ENCODE assay signal across 10 cellular contexts in genomic region chr14:103698380-103699260, GRCh38. TPM values are rescaled to one million over a fixed set of nuclear protein-coding genes. Genes with fewer than 3 reads are reported as not detected.
DNase-seq lines count a peak whose midpoint lies in the region; ATAC-seq and TF ChIP-seq lines count a peak whose summit lies in the region.
"Had no signal": no experiment of that assay in that cellular context is flagged by ENCODE, and none has a peak within 500 bp of the region (broad histone marks: within the 10 kb centered on the region; RNA-seq: fewer than 3 reads in every experiment).

No MANE protein-coding gene starts in this region.

- H3K9ac ChIP-seq in adipocyte (ENCODE audit: low read length): peak overlapping the region; percentile 55

- H3K4me3 Mint-ChIP-seq in activated T-cell treated with anti-CD3 and anti-CD28 coated beads, Interleukin-2, amount 50 U/mL, for 24 hours: no peak overlapping the region
- H3K4me3 Mint-ChIP-seq in activated T-cell treated with anti-CD3 and anti-CD28 coated beads, Interleukin-2, amount 50 U/mL, for 4 hours: no peak overlapping the region
- H3K4me3 Mint-ChIP-seq: mesothelial cell of epicardium had no signal

- H3K27ac Mint-ChIP-seq in activated T-cell treated with anti-CD3 and anti-CD28 coated beads, Interleukin-2, amount 50 U/mL, for 24 hours: peak overlapping the region; percentile 77
- H3K27ac Mint-ChIP-seq: mesothelial cell of epicardium had no signal

- TF ChIP-seq POLR2A in upper lobe of left lung (IDR thresholded peaks at IDR 0.05): no peak

- H3K4me3 ChIP-seq in adipocyte (ENCODE audit: low read length) (no peak overlapping the region), upper lobe of left lung (no peak overlapping the region)

- 79 to 80% methylated on average over 3 to 30 of the region's 33 CpGs for WGBS in upper lobe of left lung, 2 donors

- H3K36me3 ChIP-seq in adipocyte (ENCODE audit: control insufficient read depth, insufficient read depth, low read length, severe bottlenecking) (peaks cover 63% of the 10 kb centered on the region), upper lobe of left lung (peaks cover 15 to 84% (median 67%) of the 10 kb centered on the region in 4 donors)

- peaks cover 43% of the 10 kb centered on the region for H3K4me1 ChIP-seq in adipocyte (ENCODE audit: control insufficient read depth, insufficient read depth, low read length)
- H3K4me1 ChIP-seq in upper lobe of left lung: peaks cover 16 to 50% (median 36%) of the 10 kb centered on the region in 4 donors

- DNase-seq in activated T-cell treated with anti-CD3 and anti-CD28 coated beads, Interleukin-2, amount 50 U/mL, for 24 hours: no peak
- DNase-seq in activated T-cell treated with anti-CD3 and anti-CD28 coated beads, Interleukin-2, amount 50 U/mL, for 4 hours: no peak
- DNase-seq in adipocyte (ENCODE audit: low read depth) (no peak), left colon (peak; percentile 81 to 87), upper lobe of left lung (peak; percentile 59 to 89), NK-92 (lab: John Stamatoyannopoulos, UW; ENCODE audit: unreplicated experiment) (no peak), T1000 (lab: John Stamatoyannopoulos, UW) (no peak), COR-L47 (lab: John Stamatoyannopoulos, UW) (no peak)
- DNase-seq: NCI-H146 had no signal

- no peak for ATAC-seq in activated T-cell treated with anti-CD3 and anti-CD28 coated beads, Interleukin-2, amount 50 U/mL, for 4 hours
- ATAC-seq in left colon (peak; percentile 86), upper lobe of left lung (ENCODE audit: low FRiP score in 2 of 2) (no peak)

- peaks cover 92% of the 10 kb centered on the region for H3K36me3 Mint-ChIP-seq in activated T-cell treated with anti-CD3 and anti-CD28 coated beads, Interleukin-2, amount 50 U/mL, for 24 hours (ENCODE audit: low read depth)
- peaks cover 13% of the 10 kb centered on the region for H3K36me3 Mint-ChIP-seq in activated T-cell treated with anti-CD3 and anti-CD28 coated beads, Interleukin-2, amount 50 U/mL, for 4 hours (ENCODE audit: insufficient read depth)

- no peaks in the 10 kb centered on the region for H3K9me3 ChIP-seq in adipocyte (ENCODE audit: control insufficient read depth, low read length)
- H3K9me3 ChIP-seq in upper lobe of left lung: no peaks in the 10 kb centered on the region

- no peaks in the 10 kb centered on the region for H3K9me3 Mint-ChIP-seq in activated T-cell treated with anti-CD3 and anti-CD28 coated beads, Interleukin-2, amount 50 U/mL, for 24 hours
- no peaks in the 10 kb centered on the region for H3K9me3 Mint-ChIP-seq in activated T-cell treated with anti-CD3 and anti-CD28 coated beads, Interleukin-2, amount 50 U/mL, for 4 hours
- H3K9me3 Mint-ChIP-seq: mesothelial cell of epicardium had no signal

- H3K27me3 ChIP-seq in adipocyte (replicated peaks; ENCODE audit: control insufficient read depth, insufficient read depth, low read length) (no peaks in the 10 kb centered on the region), upper lobe of left lung (no peaks in the 10 kb centered on the region)

- TF ChIP-seq EP300 in upper lobe of left lung (IDR thresholded peaks at IDR 0.05): no peak

- intact Hi-C loops in left colon (cut with DNase I, micrococcal nuclease): no loop called here

- no peak for TF ChIP-seq CTCF in upper lobe of left lung (IDR thresholded peaks at IDR 0.05)

- no peaks in the 10 kb centered on the region for H3K27me3 Mint-ChIP-seq in activated T-cell treated with anti-CD3 and anti-CD28 coated beads, Interleukin-2, amount 50 U/mL, for 24 hours
- no peaks in the 10 kb centered on the region for H3K27me3 Mint-ChIP-seq in activated T-cell treated with anti-CD3 and anti-CD28 coated beads, Interleukin-2, amount 50 U/mL, for 4 hours (ENCODE audit: low read depth)

- peak overlapping the region in 3 of 4 donors; percentile 30 to 66 (median 58) for H3K27ac ChIP-seq in upper lobe of left lung

- H3K4me1 Mint-ChIP-seq in activated T-cell treated with anti-CD3 and anti-CD28 coated beads, Interleukin-2, amount 50 U/mL, for 24 hours (ENCODE audit: low read depth): peaks cover 7% of the 10 kb centered on the region
- peaks cover 6% of the 10 kb centered on the region for H3K4me1 Mint-ChIP-seq in activated T-cell treated with anti-CD3 and anti-CD28 coated beads, Interleukin-2, amount 50 U/mL, for 4 hours (ENCODE audit: low read depth)

RNA-seq across cellular contexts. Expression of gene XRCC3, which starts 16.6 kb away (rescaled TPM):
- total RNA-seq in activated T-cell treated with anti-CD3 and anti-CD28 coated beads, Interleukin-2, amount 50 U/mL, for 4 hours: 10 to 100 TPM; 60.6 to 74.0 (median 69.5) TPM
- total RNA-seq in left colon (10 to 100 TPM in 1 of 2 donors, 1 to 10 TPM in 1; 7.9 to 16.2 TPM), upper lobe of left lung (10 to 100 TPM in 1 of 6 donors, 1 to 10 TPM in 5; 2.4 to 16.8 (median 5.8) TPM)

RNA-seq across cellular contexts. Expression of gene ZFYVE21, which starts 17.0 kb away (rescaled TPM):
- 10 to 100 TPM; 13.6 to 19.1 (median 13.7) TPM for total RNA-seq in activated T-cell treated with anti-CD3 and anti-CD28 coated beads, Interleukin-2, amount 50 U/mL, for 4 hours
- 10 to 100 TPM; 51.2 to 54.9 TPM for total RNA-seq in left colon
- 10 to 100 TPM; 29.3 to 92.1 (median 65.5) TPM for total RNA-seq in upper lobe of left lung

Comparison
In these comparisons a context has a peak if more than half of its experiments do, and no peak if none do; other contexts are left out.
1. DNase-seq: peak in left colon (2 of 2) and upper lobe of left lung (2 of 2); none in activated T-cell treated with anti-CD3 and anti-CD28 coated beads, Interleukin-2, amount 50 U/mL, for 24 hours (single experiment), activated T-cell treated with anti-CD3 and anti-CD28 coated beads, Interleukin-2, amount 50 U/mL, for 4 hours (single experiment), adipocyte (single experiment), NK-92 (single experiment), T1000 (single experiment) and COR-L47 (single experiment).